9 cellular contexts compared by ENCODE assay signal in genomic region chr2:168889635-168890005, GRCh38. TPM values are rescaled to one million over a fixed set of nuclear protein-coding genes. Genes with fewer than 3 reads are reported as not detected.
DNase-seq lines count a peak whose midpoint lies in the region; ATAC-seq, FAIRE-seq and TF ChIP-seq lines count a peak whose summit lies in the region.
"Had no signal": no experiment of that assay in that cellular context is flagged by ENCODE, and none has a peak within 500 bp of the region (broad histone marks: within the 10 kb centered on the region; RNA-seq: fewer than 3 reads in every experiment).

No MANE protein-coding gene starts in this region.

- H2AFZ ChIP-seq in GM23248, result peak overlapping the region; percentile 98

- H3K4me2 ChIP-seq in GM23248 (ENCODE audit: unreplicated experiment), result peak overlapping the region; percentile 85

- in situ Hi-C loops in GM23248 (cut with MboI), result no loop called here

- TF ChIP-seq CTCF in BJ (IDR thresholded peaks at IDR 0.05; ENCODE audit: insufficient read depth, low read depth, low read length) (no peak), D721Med (IDR thresholded peaks at IDR 0.05; ENCODE audit: insufficient read depth, missing control alignments) (no peak)

- peak overlapping the region; percentile 75 for H3K9ac ChIP-seq in GM23248

- DNase-seq in BJ (ENCODE audit: low read depth) (no peak), GM23248 (no peak), memory B cell (ENCODE audit: low spot score in 2 of 2) (no peak), posterior vena cava (ENCODE audit: low spot score) (no peak), D721Med (ENCODE audit: insufficient read length, low spot score) (no peak), hypothalamus (lab: John Stamatoyannopoulos, UW) (no peak)
- no peak for DNase-seq in activated T-helper 2 cell treated with anti-CD3 and anti-CD28 coated beads, Interferon-gamma antibody, Interleukin-2, Interleukin-4, amounts not matched to agents 10 μg/mL and 5 μg/mL and 100 μg/mL, durations not matched to agents 14 hours and 24 hours and 36 hours (ENCODE audit: low spot score)

- H3K4me3 ChIP-seq in BJ (ENCODE audit: low read depth, low read length) (peak overlapping the region; percentile 59), GM23248 (peak overlapping the region; percentile 91)

- H4K20me1 ChIP-seq in GM23248 (ENCODE audit: insufficient read depth), result no peaks in the 10 kb centered on the region

- no peak for FAIRE-seq in D721Med (lab: Jason Lieb, UNC)

- CTCF ChIA-PET in BJ (lab: Yijun Ruan, JAX), result interaction anchor here (0.7 to 0.8 kb wide), 2 partner anchors 152 to 588 kb away, joined by 3 to 4 read pairs; no protein-coding TSS in a partner anchor

- no peak overlapping the region for H3K27ac ChIP-seq in GM23248

- H3K27ac Mint-ChIP-seq in activated T-helper 2 cell treated with anti-CD3 and anti-CD28 coated beads, Interferon-gamma antibody, Interleukin-2, Interleukin-4, amounts not matched to agents 10 μg/mL and 5 μg/mL and 100 μg/mL, durations not matched to agents 14 hours and 24 hours and 36 hours, result peak overlapping the region; percentile 89
- no peak overlapping the region for H3K27ac Mint-ChIP-seq in memory B cell

- H3K4me1 ChIP-seq in GM23248 (ENCODE audit: insufficient read depth), result no peaks in the 10 kb centered on the region

- H3F3A ChIP-seq in GM23248 (ENCODE audit: insufficient read depth), result no peaks in the 10 kb centered on the region

- H3K27me3 Mint-ChIP-seq in activated T-helper 2 cell treated with anti-CD3 and anti-CD28 coated beads, Interferon-gamma antibody, Interleukin-2, Interleukin-4, amounts not matched to agents 10 μg/mL and 5 μg/mL and 100 μg/mL, durations not matched to agents 14 hours and 24 hours and 36 hours (ENCODE audit: low read depth), result peaks cover 25% of the 10 kb centered on the region
- peaks cover 2% of the 10 kb centered on the region for H3K27me3 Mint-ChIP-seq in memory B cell

- POLR2A ChIA-PET in BJ (lab: Charles Lee), result no interaction called here

- WGBS in GM23248 (ENCODE audit: low coverage in 1 of 2, low lambda C conversion rate in 2 of 2, missing lambda C conversion rate in 2 of 2), 2 experiments, result 46 to 59% methylated on average over 3 of the region's 3 CpGs

- H3K9me3 ChIP-seq in GM23248 (ENCODE audit: low read depth), result no peaks in the 10 kb centered on the region

- no peaks in the 10 kb centered on the region for H3K9me3 Mint-ChIP-seq in activated T-helper 2 cell treated with anti-CD3 and anti-CD28 coated beads, Interferon-gamma antibody, Interleukin-2, Interleukin-4, amounts not matched to agents 10 μg/mL and 5 μg/mL and 100 μg/mL, durations not matched to agents 14 hours and 24 hours and 36 hours
- H3K9me3 Mint-ChIP-seq in memory B cell, result no peaks in the 10 kb centered on the region

- H3K4me3 Mint-ChIP-seq in activated T-helper 2 cell treated with anti-CD3 and anti-CD28 coated beads, Interferon-gamma antibody, Interleukin-2, Interleukin-4, amounts not matched to agents 10 μg/mL and 5 μg/mL and 100 μg/mL, durations not matched to agents 14 hours and 24 hours and 36 hours (ENCODE audit: low read depth), result peak overlapping the region; percentile 96
- peak overlapping the region; percentile 94 for H3K4me3 Mint-ChIP-seq in memory B cell

- H3K36me3 ChIP-seq in BJ (ENCODE audit: control insufficient read depth, insufficient read depth, low read length) (no peaks in the 10 kb centered on the region), GM23248 (ENCODE audit: low read depth) (no peaks in the 10 kb centered on the region)

- peaks cover 28% of the 10 kb centered on the region for H3K4me1 Mint-ChIP-seq in activated T-helper 2 cell treated with anti-CD3 and anti-CD28 coated beads, Interferon-gamma antibody, Interleukin-2, Interleukin-4, amounts not matched to agents 10 μg/mL and 5 μg/mL and 100 μg/mL, durations not matched to agents 14 hours and 24 hours and 36 hours (ENCODE audit: low read depth)
- H3K4me1 Mint-ChIP-seq in memory B cell, result peaks cover 3% of the 10 kb centered on the region

- H3K79me2 ChIP-seq in GM23248 (ENCODE audit: insufficient read depth), result peaks cover 12% of the 10 kb centered on the region; the same call in 1 of the 2 replicates

- intact Hi-C loops in activated T-helper 2 cell treated with anti-CD3 and anti-CD28 coated beads, Interferon-gamma antibody, Interleukin-2, Interleukin-4, amounts not matched to agents 10 μg/mL and 5 μg/mL and 100 μg/mL, durations not matched to agents 14 hours and 24 hours and 36 hours (cut with micrococcal nuclease), result loop anchor here (2.0 kb wide), 1 partner anchor 27 kb away; no protein-coding TSS in a partner anchor
- intact Hi-C loops in posterior vena cava (cut with DNase I), result no loop called here

- H3K9me2 ChIP-seq in GM23248 (ENCODE audit: insufficient read depth), result no peaks in the 10 kb centered on the region

- H3K36me3 Mint-ChIP-seq in activated T-helper 2 cell treated with anti-CD3 and anti-CD28 coated beads, Interferon-gamma antibody, Interleukin-2, Interleukin-4, amounts not matched to agents 10 μg/mL and 5 μg/mL and 100 μg/mL, durations not matched to agents 14 hours and 24 hours and 36 hours (ENCODE audit: low read depth), result peaks cover 31% of the 10 kb centered on the region
- no peaks in the 10 kb centered on the region for H3K36me3 Mint-ChIP-seq in memory B cell

- no peak for ATAC-seq in memory B cell (ENCODE audit: low read depth)
- ATAC-seq in HG03469 (IDR thresholded peaks at IDR 0.05; ENCODE audit: unreplicated experiment), result no peak

- H3K27me3 ChIP-seq in BJ (ENCODE audit: control insufficient read depth, insufficient read depth, low read length) (no peaks in the 10 kb centered on the region), GM23248 (replicated peaks; ENCODE audit: insufficient read depth) (no peaks in the 10 kb centered on the region)

RNA-seq across cellular contexts. Expression of gene SPC25, which starts 0.6 kb away (rescaled TPM):
- polyA plus RNA-seq in BJ (2011; rRNA removed), result 4.8 and 9.5 TPM in 2 replicates
- 3.8 and 4.3 TPM in 2 replicates for polyA minus RNA-seq in BJ (2011; rRNA and poly(A)+ RNA removed)
- total RNA-seq in GM23248 (2014; rRNA removed; shearing (Covaris generic)), result 3.4 and 3.7 TPM in 2 replicates
- 11.8 and 11.9 TPM in 2 replicates for polyA plus RNA-seq in GM23248 (2016; fragmentation: Nextera tagmentation; extraction: Ambion mirVana)
- 18.4 and 18.5 TPM in 2 replicates for total RNA-seq in activated T-helper 2 cell treated with anti-CD3 and anti-CD28 coated beads, Interferon-gamma antibody, Interleukin-2, Interleukin-4, amounts not matched to agents 10 μg/mL and 5 μg/mL and 100 μg/mL, durations not matched to agents 14 hours and 24 hours and 36 hours
- under 1 TPM in 1 of 2 donors, not detected in 1; 0.42 TPM for total RNA-seq in posterior vena cava

RNA-seq across cellular contexts. Expression of gene G6PC2, which starts 11.5 kb away (rescaled TPM):
- polyA plus RNA-seq in BJ (2011; rRNA removed) (not detected in 2 replicates), GM23248 (2016; fragmentation: Nextera tagmentation; extraction: Ambion mirVana) (not detected in 2 replicates)
- polyA minus RNA-seq in BJ (2011; rRNA and poly(A)+ RNA removed), result not detected in 2 replicates
- not detected in 2 replicates for total RNA-seq in GM23248 (2014; rRNA removed; shearing (Covaris generic))
- total RNA-seq in activated T-helper 2 cell treated with anti-CD3 and anti-CD28 coated beads, Interferon-gamma antibody, Interleukin-2, Interleukin-4, amounts not matched to agents 10 μg/mL and 5 μg/mL and 100 μg/mL, durations not matched to agents 14 hours and 24 hours and 36 hours, result not detected in 2 replicates
- under 1 TPM in 1 of 2 donors, not detected in 1; 0.14 TPM for total RNA-seq in posterior vena cava
- total RNA-seq: dermis microvascular lymphatic vessel endothelial cell had no signal
